ENCODE assay signal across 10 cellular contexts in the genomic region with DNA sequence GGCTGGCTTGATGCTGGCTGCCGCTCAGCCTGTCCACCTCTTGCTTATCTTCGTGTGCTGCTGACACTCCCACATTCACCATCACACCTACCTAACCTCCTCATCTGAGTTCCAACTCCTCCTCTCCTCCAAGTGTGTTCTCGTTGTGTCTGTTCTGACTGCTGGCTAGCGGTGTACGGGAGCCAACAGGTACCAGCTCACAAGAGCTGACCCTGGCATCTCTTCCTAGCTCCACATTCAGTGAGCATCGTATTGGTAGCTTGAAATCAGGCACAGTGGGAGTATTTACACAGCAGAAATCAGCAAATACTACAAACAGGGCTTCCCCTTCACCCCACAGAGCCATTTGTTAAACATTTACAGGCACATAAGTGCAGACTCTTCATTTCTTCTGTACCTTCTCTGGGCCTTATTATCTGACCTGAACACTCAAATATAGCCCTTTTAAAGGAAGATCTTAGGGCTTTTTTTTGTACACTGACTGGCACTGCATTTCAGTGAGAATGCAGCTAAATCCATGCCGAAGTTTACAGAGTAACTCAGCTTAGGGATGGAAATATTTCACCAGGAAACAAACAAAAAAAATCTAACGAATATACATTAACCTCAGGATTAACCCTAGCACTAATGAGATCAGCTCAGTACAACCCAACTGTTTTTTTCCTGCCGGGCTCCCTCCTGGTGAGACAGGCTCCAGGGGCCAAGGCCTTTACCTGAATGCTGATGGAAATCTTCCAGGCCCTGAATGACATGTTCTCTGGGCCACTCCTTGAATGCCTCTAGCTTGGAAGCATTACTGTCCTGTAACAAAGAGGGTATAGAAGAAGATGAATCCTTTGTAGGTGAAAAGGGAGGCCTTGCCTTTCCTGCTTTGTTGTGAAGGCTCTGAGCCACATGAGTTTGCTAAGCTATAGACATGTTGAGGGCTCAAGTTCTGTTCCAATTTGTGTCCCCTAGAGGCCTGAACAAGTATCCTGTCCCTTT.
DNase-seq lines count a peak whose midpoint lies in the region; ATAC-seq and TF ChIP-seq lines count a peak whose summit lies in the region.
"Had no signal": no experiment of that assay in that cellular context is flagged by ENCODE, and none has a peak within 500 bp of the region (broad histone marks: within the 10 kb centered on the region; RNA-seq: fewer than 3 reads in every experiment).

No MANE protein-coding gene starts in this region.

- TF ChIP-seq CTCF in PC-3 (conservative IDR thresholded peaks at IDR 0.05; ENCODE audit: low read depth, low read length): peak; percentile 33; the same call in 1 of the 2 replicates
- no peak for TF ChIP-seq CTCF in type B pancreatic cell (conservative IDR thresholded peaks at IDR 0.05)
- no peak for TF ChIP-seq CTCF in left ventricle myocardium inferior (IDR thresholded peaks at IDR 0.05; ENCODE audit: borderline replicate concordance)

- peaks cover 11% of the 10 kb centered on the region for H3K9me3 Mint-ChIP-seq in activated CD4-positive, alpha-beta T cell treated with anti-CD3 and anti-CD28 coated beads, Interleukin-2, amount 10 ng/mL, durations not matched to agents 24 days and 14 days
- H3K9me3 Mint-ChIP-seq in type B pancreatic cell: no peaks in the 10 kb centered on the region

- peak overlapping the region; percentile 25 for H2AFZ ChIP-seq in PC-3 (ENCODE audit: low read length)

- H3K9ac ChIP-seq in PC-3 (ENCODE audit: low read length): peak overlapping the region; percentile 49

- no peaks in the 10 kb centered on the region for H3K27me3 Mint-ChIP-seq in activated CD4-positive, alpha-beta T cell treated with anti-CD3 and anti-CD28 coated beads, Interleukin-2, amount 10 ng/mL, durations not matched to agents 24 days and 14 days
- H3K27me3 Mint-ChIP-seq in type B pancreatic cell: peaks cover 3% of the 10 kb centered on the region

- DNase-seq in activated CD4-positive, alpha-beta T cell treated with anti-CD3 and anti-CD28 coated beads, Interleukin-2, amount 10 ng/mL, durations not matched to agents 24 days and 14 days: peak; percentile 50
- DNase-seq in activated CD4-positive, alpha-beta T cell treated with anti-CD3 and anti-CD28 coated beads for 4 hours: no peak
- DNase-seq in PC-3 (peak; percentile 79), left kidney (ENCODE audit: low read depth, low spot score) (peak; percentile 51), type B pancreatic cell (ENCODE audit: extremely low spot score, unreplicated experiment) (no peak), left ventricle myocardium inferior (no peak), amygdala (lab: John Stamatoyannopoulos, UW) (no peak)
- DNase-seq: amniotic stem cell, NCI-H526 treated with DMSO at 0.1 percent for 48 hours had no signal

- POLR2A ChIA-PET in PC-3 (lab: Charles Lee; ENCODE audit: unreplicated experiment): interaction anchor here (0.5 to 1.3 kb wide), 3 partner anchors 12 to 291 kb away, joined by 3 to 6 read pairs (median 3); partner anchors contain the start of gene BCL6

- CTCF ChIA-PET in PC-3 (lab: Charles Lee): interaction anchor here (0.5 to 1.0 kb wide), 6 partner anchors 18 to 783 kb away, joined by 3 to 6 read pairs (median 5); no protein-coding TSS in a partner anchor

- no peaks in the 10 kb centered on the region for H3K9me2 ChIP-seq in PC-3 (replicated peaks; ENCODE audit: low read length)

- no peaks in the 10 kb centered on the region for H4K20me1 ChIP-seq in PC-3 (ENCODE audit: low read length)

- no peaks in the 10 kb centered on the region for H3K79me2 ChIP-seq in PC-3 (ENCODE audit: low read length)

- no peak overlapping the region for H3K4me3 Mint-ChIP-seq in activated CD4-positive, alpha-beta T cell treated with anti-CD3 and anti-CD28 coated beads, Interleukin-2, amount 10 ng/mL, durations not matched to agents 24 days and 14 days
- peak overlapping the region; percentile 74 for H3K4me3 Mint-ChIP-seq in type B pancreatic cell

- H3K27me3 ChIP-seq in PC-3 (ENCODE audit: low read length): no peaks in the 10 kb centered on the region
- no peaks in the 10 kb centered on the region for H3K27me3 ChIP-seq in left ventricle myocardium inferior (ENCODE audit: low read depth)

- TSS peak; percentile 42 for BruUV-seq in PC-3 (replicated peaks; lab: Mats Ljungman, UMichigan)

- intact Hi-C loops in activated CD4-positive, alpha-beta T cell treated with anti-CD3 and anti-CD28 coated beads, Interleukin-2, amount 10 ng/mL, durations not matched to agents 24 days and 14 days (cut with micrococcal nuclease): no loop called here
- intact Hi-C loops in PC-3 (cut with micrococcal nuclease): loop anchor here (2.0 to 5.0 kb wide), 2 partner anchors 91 to 255 kb away; no protein-coding TSS in a partner anchor
- intact Hi-C loops in left ventricle myocardium inferior (cut with micrococcal nuclease): no loop called here

- H3K36me3 ChIP-seq in PC-3 (ENCODE audit: low read depth, low read length) (no peaks in the 10 kb centered on the region), left ventricle myocardium inferior (no peaks in the 10 kb centered on the region)

- no peaks in the 10 kb centered on the region for H3F3A ChIP-seq in PC-3 (ENCODE audit: low read length, unreplicated experiment)

- peak overlapping the region; percentile 42 for H3K4me2 ChIP-seq in PC-3 (ENCODE audit: low read length)

- ATAC-seq in PC-3 (peak; percentile 78), GM21576 (IDR thresholded peaks at IDR 0.05; ENCODE audit: unreplicated experiment) (no peak)

- H3K27ac ChIP-seq in PC-3 (ENCODE audit: low read length): peak overlapping the region; percentile 80
- H3K27ac ChIP-seq in left ventricle myocardium inferior (replicated peaks): no peak overlapping the region

- peaks cover 34% of the 10 kb centered on the region for H3K4me1 ChIP-seq in PC-3 (ENCODE audit: insufficient read depth, low read length)
- H3K4me1 ChIP-seq in left ventricle myocardium inferior: peaks cover 10% of the 10 kb centered on the region

- H3K27ac Mint-ChIP-seq in activated CD4-positive, alpha-beta T cell treated with anti-CD3 and anti-CD28 coated beads, Interleukin-2, amount 10 ng/mL, durations not matched to agents 24 days and 14 days: peak overlapping the region; percentile 1
- H3K27ac Mint-ChIP-seq in type B pancreatic cell: peak overlapping the region; percentile 86

- H3K4me1 Mint-ChIP-seq in activated CD4-positive, alpha-beta T cell treated with anti-CD3 and anti-CD28 coated beads, Interleukin-2, amount 10 ng/mL, durations not matched to agents 24 days and 14 days: peaks cover 60% of the 10 kb centered on the region
- H3K4me1 Mint-ChIP-seq in type B pancreatic cell (ENCODE audit: unreplicated experiment): peaks cover 25% of the 10 kb centered on the region

- H3K4me3 ChIP-seq in PC-3 (ENCODE audit: low read length): no peak overlapping the region
- no peak overlapping the region for H3K4me3 ChIP-seq in left ventricle myocardium inferior

- peaks cover 2% of the 10 kb centered on the region for H3K36me3 Mint-ChIP-seq in activated CD4-positive, alpha-beta T cell treated with anti-CD3 and anti-CD28 coated beads, Interleukin-2, amount 10 ng/mL, durations not matched to agents 24 days and 14 days (ENCODE audit: low read depth)
- peaks cover 3% of the 10 kb centered on the region for H3K36me3 Mint-ChIP-seq in type B pancreatic cell

- H3K9me3 ChIP-seq in PC-3 (ENCODE audit: low read length) (no peaks in the 10 kb centered on the region), left ventricle myocardium inferior (replicated peaks) (no peaks in the 10 kb centered on the region)

Comparison
In these comparisons a context has a peak if more than half of its experiments do, and no peak if none do; other contexts are left out.
1. DNase-seq: peak in activated CD4-positive, alpha-beta T cell treated with anti-CD3 and anti-CD28 coated beads, Interleukin-2, amount 10 ng/mL, durations not matched to agents 24 days and 14 days (single experiment), PC-3 (single experiment) and left kidney (single experiment); none in activated CD4-positive, alpha-beta T cell treated with anti-CD3 and anti-CD28 coated beads for 4 hours (0 of 2), type B pancreatic cell (single experiment), left ventricle myocardium inferior (single experiment) and amygdala (0 of 56).